Comparison of ENCODE assay signal across 11 cellular contexts in the genomic region with DNA sequence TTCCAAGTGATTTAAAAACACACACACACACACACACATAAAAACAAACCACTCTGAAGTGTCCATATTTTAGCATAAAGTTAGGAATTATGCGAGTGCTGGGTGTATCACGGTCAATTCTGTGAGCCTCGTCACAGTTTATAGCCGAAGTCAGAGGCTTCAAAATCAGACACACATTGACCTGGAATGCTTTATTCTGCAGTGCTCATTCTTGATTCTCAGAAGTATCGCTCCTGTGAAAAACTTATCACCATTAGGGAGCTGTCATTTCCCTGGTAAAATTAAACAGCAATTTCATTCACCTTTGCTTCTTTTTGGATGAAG. TPM values are rescaled to one million over a fixed set of nuclear protein-coding genes. Genes with fewer than 3 reads are reported as not detected.
DNase-seq lines count a peak whose midpoint lies in the region; ATAC-seq and TF ChIP-seq lines count a peak whose summit lies in the region.
"Had no signal": no experiment of that assay in that cellular context is flagged by ENCODE, and none has a peak within 500 bp of the region (broad histone marks: within the 10 kb centered on the region; RNA-seq: fewer than 3 reads in every experiment).

No MANE protein-coding gene starts in this region.

- ATAC-seq in HG03354 (IDR thresholded peaks at IDR 0.05; ENCODE audit: poor library complexity, severe bottlenecking, unreplicated experiment) (no peak), GM19351 (IDR thresholded peaks at IDR 0.05; ENCODE audit: unreplicated experiment) (no peak)

- TF ChIP-seq CTCF in AG04450 (IDR thresholded peaks at IDR 0.05; ENCODE audit: low read depth, low read length) (no peak), esophagus muscularis mucosa (IDR thresholded peaks at IDR 0.05) (no peak)

- no peak for TF ChIP-seq EP300 in esophagus muscularis mucosa (IDR thresholded peaks at IDR 0.05)

- H3K36me3 ChIP-seq in MG63, result no peaks in the 10 kb centered on the region
- no peaks in the 10 kb centered on the region for H3K36me3 ChIP-seq in esophagus muscularis mucosa
- no peaks in the 10 kb centered on the region for H3K36me3 ChIP-seq in neuron (ENCODE audit: insufficient read depth, low read length)
- H3K36me3 ChIP-seq: BE2C, neutrophil had no signal

- DNase-seq in AG04450 (ENCODE audit: low read depth, low spot score) (no peak), MG63 (peak; percentile 44), esophagus muscularis mucosa (ENCODE audit: extremely low spot score) (peak; percentile 19), AG08396 (ENCODE audit: low spot score) (no peak), Ammon's horn (ENCODE audit: low spot score) (no peak)
- DNase-seq: BE2C, cortex of kidney had no signal

- H3K4me1 ChIP-seq in esophagus muscularis mucosa (peaks cover 14 to 56% (median 41%) of the 10 kb centered on the region in 4 donors), neuron (ENCODE audit: insufficient read depth, low read length) (peaks cover 26% of the 10 kb centered on the region)

- POLR2A ChIA-PET in AG04450 (lab: Yijun Ruan, JAX), result interaction anchor here (0.7 kb wide), 1 partner anchor 39 kb away, joined by 4 read pairs; no protein-coding TSS in a partner anchor

- H3K27me3 ChIP-seq in AG04450 (ENCODE audit: control insufficient read depth, insufficient read depth, low read length) (no peaks in the 10 kb centered on the region), MG63 (no peaks in the 10 kb centered on the region), esophagus muscularis mucosa (no peaks in the 10 kb centered on the region), neuron (ENCODE audit: insufficient read depth, low read length) (no peaks in the 10 kb centered on the region)
- H3K27me3 ChIP-seq: BE2C, neutrophil had no signal

- H3K27ac ChIP-seq in AG04450 (ENCODE audit: low read depth, low read length) (peak overlapping the region; percentile 87), esophagus muscularis mucosa (replicated peaks in 1 of 4) (peak overlapping the region; percentile 11 to 49 (median 30))
- H3K27ac ChIP-seq: neutrophil had no signal

- 78% methylated on average over 5 of the region's 5 CpGs for WGBS in esophagus muscularis mucosa

- H3K4me3 ChIP-seq in AG04450 (ENCODE audit: low read depth, low read length), result no peak overlapping the region
- H3K4me3 ChIP-seq in MG63, result no peak overlapping the region
- no peak overlapping the region for H3K4me3 ChIP-seq in esophagus muscularis mucosa
- no peak overlapping the region for H3K4me3 ChIP-seq in neuron (ENCODE audit: low read length)

- CTCF ChIA-PET in AG04450 (lab: Charles Lee), result no interaction called here

- intact Hi-C loops in esophagus muscularis mucosa (cut with DNase I), result loop anchor here (5.0 kb wide), 2 partner anchors 64 to 454 kb away; no protein-coding TSS in a partner anchor

- H3K9me3 ChIP-seq in AG04450 (ENCODE audit: control insufficient read depth, insufficient read depth, low read length), result no peaks in the 10 kb centered on the region
- no peaks in the 10 kb centered on the region for H3K9me3 ChIP-seq in MG63
- no peaks in the 10 kb centered on the region for H3K9me3 ChIP-seq in esophagus muscularis mucosa
- H3K9me3 ChIP-seq in neuron (ENCODE audit: low read length), result no peaks in the 10 kb centered on the region
- H3K9me3 ChIP-seq: BE2C, neutrophil had no signal

- peak overlapping the region; percentile 49 for H2AFZ ChIP-seq in neuron (ENCODE audit: low read depth, low read length)

- no peak for TF ChIP-seq POLR2A in esophagus muscularis mucosa (IDR thresholded peaks at IDR 0.05; ENCODE audit: low read depth)

RNA-seq across cellular contexts. Expression of a gene that starts 8.7 kb away (rescaled TPM):
- 20.3 and 28.6 TPM in 2 replicates for polyA plus RNA-seq in AG04450 (2011; rRNA removed)
- 38.5 and 53.5 TPM in 2 replicates for polyA minus RNA-seq in AG04450 (2011; rRNA and poly(A)+ RNA removed)
- total RNA-seq in MG63 (2014; rRNA removed; shearing (Covaris generic); ENCODE audit: low replicate concordance), result 52.8 and 67.4 TPM in 2 replicates
- total RNA-seq in esophagus muscularis mucosa, result 100 to 1,000 TPM in 2 of 4 donors, 10 to 100 TPM in 2; 83.3 to 119 (median 97.9) TPM

Comparison
In these comparisons a context has a peak if more than half of its experiments do, and no peak if none do; other contexts are left out.
1. DNase-seq: peak in MG63 (single experiment) and esophagus muscularis mucosa (single experiment); none in AG04450 (single experiment), AG08396 (single experiment) and Ammon's horn (single experiment).